Comparison of ENCODE assay signal across 18 cellular contexts in genomic region chr10:24269476-24269875, GRCh38.
A peak's percentile ranks its signal among the peaks of the same experiment; 100 is the strongest.
DNase-seq lines count a peak whose midpoint lies in the region; ATAC-seq and TF ChIP-seq lines count a peak whose summit lies in the region.
"Had no signal": no experiment of that assay in that cellular context is flagged by ENCODE, and none has a peak within 500 bp of the region (broad histone marks: within the 10 kb centered on the region; RNA-seq: fewer than 3 reads in every experiment).

No MANE protein-coding gene starts in this region.

- no peak overlapping the region for H2BK12ac ChIP-seq in trophoblast cell (ENCODE audit: low read length)

- H3K4me3 ChIP-seq in mammary epithelial cell (replicated peaks in 1 of 3; ENCODE audit: insufficient read depth in 1 of 3, low read depth in 2 of 3, low read length in 3 of 3) (no peak overlapping the region), breast epithelium (no peak overlapping the region), trophoblast cell (ENCODE audit: low read depth, low read length) (no peak overlapping the region)
- H3K4me3 ChIP-seq: A549, GM23338 had no signal

- H3K36me3 Mint-ChIP-seq in natural killer cell, result no peaks in the 10 kb centered on the region
- H3K36me3 Mint-ChIP-seq: CD14-positive monocyte; CD4-positive, alpha-beta memory T cell had no signal

- peaks cover 35% of the 10 kb centered on the region for H3K79me2 ChIP-seq in mammary epithelial cell (ENCODE audit: insufficient read depth, low read length)
- H3K79me2 ChIP-seq in trophoblast cell (ENCODE audit: control insufficient read depth, insufficient read depth, low read length, poor library complexity), result peaks cover 18% of the 10 kb centered on the region

- no TSS peak for BruUV-seq in mammary epithelial cell (replicated peaks; lab: Mats Ljungman, UMichigan)

- H3K36me3 ChIP-seq in mammary epithelial cell (ENCODE audit: insufficient read depth, low read length) (no peaks in the 10 kb centered on the region), breast epithelium (no peaks in the 10 kb centered on the region), trophoblast cell (ENCODE audit: control insufficient read depth in 1 of 2, insufficient read depth in 2 of 2, low read length in 2 of 2) (peaks cover 16 to 28% of the 10 kb centered on the region in 2 experiments)

- no peak overlapping the region for H4K91ac ChIP-seq in trophoblast cell (ENCODE audit: low read depth, low read length)

- no peak overlapping the region for H3K23ac ChIP-seq in trophoblast cell (ENCODE audit: low read length)

- H2AFZ ChIP-seq in mammary epithelial cell (ENCODE audit: low read depth, low read length) (no peak overlapping the region), trophoblast cell (ENCODE audit: insufficient read depth, low read length, poor library complexity) (no peak overlapping the region)
- H2AFZ ChIP-seq: GM23338 had no signal

- no peak overlapping the region for H3K27ac Mint-ChIP-seq in natural killer cell
- H3K27ac Mint-ChIP-seq: CD14-positive monocyte; CD4-positive, alpha-beta memory T cell; GM23338 had no signal

- H3K9me3 ChIP-seq in mammary epithelial cell (replicated peaks; ENCODE audit: insufficient read depth, low read length) (no peaks in the 10 kb centered on the region), breast epithelium (no peaks in the 10 kb centered on the region), trophoblast cell (ENCODE audit: insufficient read depth, low read depth, low read length) (no peaks in the 10 kb centered on the region)
- H3K9me3 ChIP-seq: A549 had no signal

- in situ Hi-C loops in mammary epithelial cell (cut with MboI; ENCODE audit: low sequenced_read_pairs in 2 of 2), result no loop called here

- no peak overlapping the region for H2BK5ac ChIP-seq in trophoblast cell (ENCODE audit: low read depth, low read length, poor library complexity)

- TF ChIP-seq CTCF in mammary epithelial cell (conservative IDR thresholded peaks at IDR 0.05 in 1 of 2, IDR thresholded peaks at IDR 0.05 in 1 of 2; ENCODE audit: extremely low read depth in 1 of 2, insufficient read depth in 1 of 2, low read depth in 1 of 2, low read length in 2 of 2), result no peak
- no peak for TF ChIP-seq CTCF in breast epithelium (IDR thresholded peaks at IDR 0.05)
- TF ChIP-seq CTCF in foreskin keratinocyte (conservative IDR thresholded peaks at IDR 0.05), result no peak
- no peak for TF ChIP-seq CTCF in natural killer cell (IDR thresholded peaks at IDR 0.05)

- no peak overlapping the region for H3K14ac ChIP-seq in trophoblast cell (ENCODE audit: low read length)

- no peak overlapping the region for H2AK5ac ChIP-seq in trophoblast cell (ENCODE audit: low read length)

- TF ChIP-seq POLR2A in breast epithelium (IDR thresholded peaks at IDR 0.05), result no peak

- H3K4me1 ChIP-seq in mammary epithelial cell (ENCODE audit: insufficient read depth, low read length), result peaks cover 3% of the 10 kb centered on the region
- no peaks in the 10 kb centered on the region for H3K4me1 ChIP-seq in breast epithelium
- H3K4me1 ChIP-seq in foreskin keratinocyte, result no peaks in the 10 kb centered on the region
- H3K4me1 ChIP-seq in trophoblast cell (ENCODE audit: control insufficient read depth in 1 of 2, insufficient read depth in 2 of 2, low read length in 2 of 2), result peaks cover 8 to 14% of the 10 kb centered on the region in 2 experiments
- H3K4me1 ChIP-seq: A549 had no signal

- H3K4me3 Mint-ChIP-seq in natural killer cell, result no peak overlapping the region
- H3K4me3 Mint-ChIP-seq: CD14-positive monocyte; CD4-positive, alpha-beta memory T cell; GM23338 had no signal

- no peak overlapping the region for H3K4ac ChIP-seq in trophoblast cell (ENCODE audit: low read depth, low read length)

- CTCF ChIA-PET in mammary epithelial cell (lab: Charles Lee; ENCODE audit: low non-redundant PET), result no interaction called here

- intact Hi-C loops in mammary epithelial cell (cut with micrococcal nuclease), result no loop called here
- intact Hi-C loops in breast epithelium (cut with DNase I; ENCODE audit: low total_unique reads), result no loop called here
- intact Hi-C loops in natural killer cell (cut with micrococcal nuclease), result no loop called here

- H3K79me1 ChIP-seq in trophoblast cell (ENCODE audit: low read length), result peaks cover 5% of the 10 kb centered on the region

- H3K27ac ChIP-seq in mammary epithelial cell (ENCODE audit: insufficient read depth, low read depth, low read length) (no peak overlapping the region), breast epithelium (no peak overlapping the region), foreskin keratinocyte (no peak overlapping the region), trophoblast cell (ENCODE audit: low read depth, low read length) (peak overlapping the region; percentile 14)
- H3K27ac ChIP-seq: 22Rv1, A549 had no signal

- H3K4me2 ChIP-seq in mammary epithelial cell (ENCODE audit: insufficient read depth, low read depth, low read length), result no peak overlapping the region
- no peak overlapping the region for H3K4me2 ChIP-seq in trophoblast cell (ENCODE audit: low read length)
- H3K4me2 ChIP-seq: A549, GM23338 had no signal

- no peaks in the 10 kb centered on the region for H4K20me1 ChIP-seq in mammary epithelial cell (ENCODE audit: insufficient read depth, low read length)

- no peaks in the 10 kb centered on the region for H3K4me1 Mint-ChIP-seq in natural killer cell
- H3K4me1 Mint-ChIP-seq: CD14-positive monocyte; CD4-positive, alpha-beta memory T cell; GM23338 had no signal

- no peak overlapping the region for H4K12ac ChIP-seq in trophoblast cell (ENCODE audit: low read depth, low read length)

- no peak overlapping the region for H3K9ac ChIP-seq in mammary epithelial cell (ENCODE audit: insufficient read depth, low read length)
- no peak overlapping the region for H3K9ac ChIP-seq in trophoblast cell (ENCODE audit: low read length)

- 50% methylated on average over 1 of the region's 1 CpG for WGBS in mammary epithelial cell (ENCODE audit: low coverage, missing lambda C conversion rate)
- WGBS in trophoblast cell (ENCODE audit: extremely low coverage, insufficient coverage, insufficient read length), result no CpG with 5 or more reads among the region's 1 CpG

- dilution Hi-C loops in mammary epithelial cell (cut with HindIII; ENCODE audit: low sequenced_read_pairs), result no loop called here

- no peak overlapping the region for H2BK120ac ChIP-seq in trophoblast cell (ENCODE audit: insufficient read depth, low read length, poor library complexity)

- H3K27me3 ChIP-seq in mammary epithelial cell (ENCODE audit: insufficient read depth, low read length) (no peaks in the 10 kb centered on the region), breast epithelium (no peaks in the 10 kb centered on the region), foreskin keratinocyte (no peaks in the 10 kb centered on the region), trophoblast cell (ENCODE audit: insufficient read depth, low read length) (no peaks in the 10 kb centered on the region)

- no peak overlapping the region for H3K18ac ChIP-seq in trophoblast cell (ENCODE audit: low read length)

- ATAC-seq in foreskin keratinocyte (peak; percentile 49), natural killer cell (no peak), HG03159 (IDR thresholded peaks at IDR 0.05; ENCODE audit: unreplicated experiment) (no peak)
- ATAC-seq: A549, GM23338, HepG2 had no signal

- no peaks in the 10 kb centered on the region for H3K9me3 Mint-ChIP-seq in natural killer cell
- H3K9me3 Mint-ChIP-seq: GM23338 had no signal

- no peaks in the 10 kb centered on the region for H3K27me3 Mint-ChIP-seq in natural killer cell (ENCODE audit: low read depth in 2 of 2)

- DNase-seq in mammary epithelial cell, result peak; percentile 41
- DNase-seq in breast epithelium (ENCODE audit: low spot score in 2 of 2), result no peak
- DNase-seq in foreskin keratinocyte, result peak in 1 of 2 donors; percentile 17
- peak in 1 of 2 donors; percentile 18 for DNase-seq in trophoblast cell
- no peak for DNase-seq in natural killer cell
- DNase-seq in NCI-H2029 (lab: John Stamatoyannopoulos, UW), result no peak
- DNase-seq in NCI-H1694 (lab: John Stamatoyannopoulos, UW), result no peak
- DNase-seq: AML-193; CD4-positive, alpha-beta memory T cell; DMS79 treated with DMSO at 0.1 percent for 48 hours; GF-D8; HCEC 1CT had no signal

- H4K8ac ChIP-seq in trophoblast cell (ENCODE audit: low read depth, low read length), result no peak overlapping the region
